ENCODE assay signal across 8 cellular contexts in the genomic region with DNA sequence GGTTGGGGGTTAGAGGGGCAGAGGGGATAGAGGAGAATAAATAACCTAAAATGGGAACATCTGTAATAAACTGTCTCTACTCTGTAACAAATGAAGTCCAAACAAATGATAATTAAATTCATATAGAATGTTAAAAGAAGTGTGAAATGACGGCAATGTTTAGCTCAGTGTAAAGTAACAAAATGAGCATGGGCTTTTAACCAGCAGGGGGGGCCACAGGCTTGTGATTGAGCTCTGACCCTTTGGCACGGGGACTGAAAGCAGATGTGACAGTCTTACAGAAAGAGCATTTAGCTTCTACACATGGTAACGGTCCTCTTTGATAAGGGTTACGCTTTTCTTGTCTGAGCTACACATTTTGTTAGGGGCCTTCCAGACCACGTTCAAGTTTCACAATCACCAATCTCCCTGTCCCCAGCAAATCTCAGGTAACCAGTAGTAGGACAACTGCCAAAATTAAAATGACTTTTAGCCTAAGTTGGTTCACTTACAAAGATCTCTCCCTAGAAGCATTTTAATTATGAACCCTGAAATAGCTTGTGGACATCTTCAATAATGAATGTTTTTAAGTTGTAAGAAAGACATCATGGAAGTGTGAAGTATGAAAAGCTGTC.
DNase-seq lines count a peak whose midpoint lies in the region; ATAC-seq, FAIRE-seq and TF ChIP-seq lines count a peak whose summit lies in the region.

No MANE protein-coding gene starts in this region.

- no peak overlapping the region for H3K4me3 ChIP-seq in HL-60 (replicated peaks; ENCODE audit: insufficient read depth, low read length)

- no peaks in the 10 kb centered on the region for H3K27me3 ChIP-seq in HL-60 (ENCODE audit: insufficient read depth, poor library complexity, severe bottlenecking)

- H3K36me3 Mint-ChIP-seq in activated T-cell treated with anti-CD3 and anti-CD28 coated beads, Interleukin-2, amount 50 U/mL, for 24 hours (ENCODE audit: low read depth), result no peaks in the 10 kb centered on the region

- no peak overlapping the region for H3K27ac Mint-ChIP-seq in activated T-cell treated with anti-CD3 and anti-CD28 coated beads, Interleukin-2, amount 50 U/mL, for 24 hours

- no peaks in the 10 kb centered on the region for H3K4me1 Mint-ChIP-seq in activated T-cell treated with anti-CD3 and anti-CD28 coated beads, Interleukin-2, amount 50 U/mL, for 24 hours (ENCODE audit: low read depth)

- no peaks in the 10 kb centered on the region for H3K27me3 Mint-ChIP-seq in activated T-cell treated with anti-CD3 and anti-CD28 coated beads, Interleukin-2, amount 50 U/mL, for 24 hours

- no peak overlapping the region for H3K4me3 Mint-ChIP-seq in activated T-cell treated with anti-CD3 and anti-CD28 coated beads, Interleukin-2, amount 50 U/mL, for 24 hours

- FAIRE-seq in RCC 7860 (lab: Jason Lieb, UNC), result no peak

- ATAC-seq in GM19397 (IDR thresholded peaks at IDR 0.05; ENCODE audit: unreplicated experiment), result peak; percentile 90

- DNase-seq in D341Med (ENCODE audit: low spot score), result peak; percentile 73
- peak; percentile 11 to 59 for DNase-seq in HL-60 (ENCODE audit: low read depth in 1 of 2, low spot score in 1 of 2)
- DNase-seq in NOMO-1 (lab: John Stamatoyannopoulos, UW; ENCODE audit: unreplicated experiment in 2 of 2), result peak; percentile 63 to 69
- DNase-seq in activated T-cell treated with anti-CD3 and anti-CD28 coated beads, Interleukin-2, amount 50 U/mL, for 24 hours, result peak; percentile 39
- DNase-seq in globus pallidus (ENCODE audit: low spot score), result peak; percentile 51
- peak; percentile 68 for DNase-seq in pons (ENCODE audit: low spot score)
- DNase-seq in RCC 7860 (ENCODE audit: low spot score), result no peak

- no peak overlapping the region for H3K27ac ChIP-seq in HL-60 (replicated peaks)

- peak; percentile 55 for TF ChIP-seq CTCF in HL-60 (IDR thresholded peaks at IDR 0.05; ENCODE audit: insufficient read depth, low read length)

- no peaks in the 10 kb centered on the region for H3K9me3 Mint-ChIP-seq in activated T-cell treated with anti-CD3 and anti-CD28 coated beads, Interleukin-2, amount 50 U/mL, for 24 hours
